ENCODE assay signal across 24 cellular contexts in genomic region chr1:1558591-1558990, GRCh38. TPM values are rescaled to one million over a fixed set of nuclear protein-coding genes. Genes with fewer than 3 reads are reported as not detected.
DNase-seq lines count a peak whose midpoint lies in the region; ATAC-seq and TF ChIP-seq lines count a peak whose summit lies in the region.
"Had no signal": no experiment of that assay in that cellular context is flagged by ENCODE, and none has a peak within 500 bp of the region (broad histone marks: within the 10 kb centered on the region; RNA-seq: fewer than 3 reads in every experiment).

No MANE protein-coding gene starts in this region.

- no peaks in the 10 kb centered on the region for H3K9me3 ChIP-seq in cardiac muscle cell (ENCODE audit: low read depth)
- H3K9me3 ChIP-seq in heart right ventricle: no peaks in the 10 kb centered on the region
- H3K9me3 ChIP-seq in SK-N-MC (ENCODE audit: low read depth, low read length): no peaks in the 10 kb centered on the region
- no peaks in the 10 kb centered on the region for H3K9me3 ChIP-seq in endocrine pancreas (ENCODE audit: control insufficient read depth, low read length)
- no peaks in the 10 kb centered on the region for H3K9me3 ChIP-seq in thyroid gland
- H3K9me3 ChIP-seq: A549, BE2C, SJSA1, transverse colon had no signal

- peaks cover 18% of the 10 kb centered on the region for H3K36me3 ChIP-seq in cardiac muscle cell
- H3K36me3 ChIP-seq in heart right ventricle: peaks cover 0 to 51% (median 27%) of the 10 kb centered on the region in 9 donors
- peaks cover 21% of the 10 kb centered on the region for H3K36me3 ChIP-seq in SK-N-MC (ENCODE audit: insufficient read depth, low read length)
- H3K36me3 ChIP-seq in endocrine pancreas (ENCODE audit: control insufficient read depth, insufficient read depth, low read length): peaks cover 6% of the 10 kb centered on the region
- peaks cover 21 to 25% of the 10 kb centered on the region in 2 donors for H3K36me3 ChIP-seq in thyroid gland

- H3K4me1 ChIP-seq in cardiac muscle cell (ENCODE audit: low read depth): no peaks in the 10 kb centered on the region
- H3K4me1 ChIP-seq in heart right ventricle: peaks cover 0 to 25% (median 7%) of the 10 kb centered on the region in 9 donors
- no peaks in the 10 kb centered on the region for H3K4me1 ChIP-seq in endocrine pancreas (ENCODE audit: control insufficient read depth, insufficient read depth, low read length)
- H3K4me1 ChIP-seq in thyroid gland: peaks cover 38 to 47% of the 10 kb centered on the region in 2 donors
- H3K4me1 ChIP-seq: transverse colon had no signal

- DNase-seq in cardiac muscle cell (ENCODE audit: low read depth in 1 of 2, low spot score in 1 of 2): no peak
- no peak for DNase-seq in heart right ventricle
- no peak for DNase-seq in SK-N-MC (ENCODE audit: low read depth, low spot score)
- DNase-seq in thyroid gland: no peak
- DNase-seq in mucosa of gallbladder (ENCODE audit: low spot score): no peak
- no peak for DNase-seq in mesenteric fat pad (ENCODE audit: low spot score)
- no peak for DNase-seq in NCI-H2171 treated with DMSO at 0.1 percent for 48 hours (lab: John Stamatoyannopoulos, UW)
- DNase-seq: activated CD4-positive, alpha-beta T cell treated with anti-CD3 and anti-CD28 coated beads, Interleukin-2, amount 10 ng/mL, durations not matched to agents 7 days and 5 days; activated effector memory CD4-positive, alpha-beta T cell treated with anti-CD3 and anti-CD28 coated beads, Interleukin-2, amount 50 U/mL, for 16 hours; amygdala; BE2C; Calu3; GOT3; left ventricle myocardium superior; NCI-H1092; NCI-H187 treated with DMSO at 0.1 percent for 48 hours; NCI-H226; NCI-H774; retina; stimulated activated CD4-positive, alpha-beta T cell treated with anti-CD3 and anti-CD28 coated beads, Interleukin-4, amount 100 ng/mL, for 1 hour; transverse colon had no signal

- TF ChIP-seq CTCF in cardiac muscle cell (IDR thresholded peaks at IDR 0.05; ENCODE audit: low read depth, low read length) (no peak), heart right ventricle (IDR thresholded peaks at IDR 0.05) (no peak), thyroid gland (IDR thresholded peaks at IDR 0.05) (no peak)

- intact Hi-C loops in heart right ventricle (cut with DNase I): no loop called here
- intact Hi-C loops in thyroid gland (cut with DNase I): no loop called here

- ATAC-seq in heart right ventricle: no peak
- ATAC-seq: left ventricle myocardium superior had no signal

- H3K27ac ChIP-seq in cardiac muscle cell (peak overlapping the region; percentile 51), heart right ventricle (no peak overlapping the region), SK-N-MC (peak overlapping the region; percentile 7), thyroid gland (peak overlapping the region in 2 of 3 donors; percentile 83 to 86)
- H3K27ac ChIP-seq: A549, SJSA1, transverse colon had no signal

- H3K9ac ChIP-seq in SK-N-MC (ENCODE audit: insufficient read length) (no peak overlapping the region), endocrine pancreas (ENCODE audit: control insufficient read depth, insufficient read depth, low read length) (peak overlapping the region; percentile 44)

- WGBS in heart right ventricle, 2 donors: 57 to 67% methylated on average over 4 of the region's 4 CpGs
- WGBS in thyroid gland, 2 donors: 60 to 69% methylated on average over 4 of the region's 4 CpGs

- no peaks in the 10 kb centered on the region for H3K27me3 ChIP-seq in cardiac muscle cell
- no peaks in the 10 kb centered on the region for H3K27me3 ChIP-seq in heart right ventricle
- H3K27me3 ChIP-seq in endocrine pancreas (ENCODE audit: control insufficient read depth, insufficient read depth, low read length): no peaks in the 10 kb centered on the region
- no peaks in the 10 kb centered on the region for H3K27me3 ChIP-seq in thyroid gland
- H3K27me3 ChIP-seq: BE2C, SJSA1, transverse colon had no signal

- no peak for TF ChIP-seq POLR2A in thyroid gland (IDR thresholded peaks at IDR 0.05)

- H3K4me3 ChIP-seq in cardiac muscle cell: no peak overlapping the region
- H3K4me3 ChIP-seq in heart right ventricle: no peak overlapping the region
- no peak overlapping the region for H3K4me3 ChIP-seq in SK-N-MC
- H3K4me3 ChIP-seq in endocrine pancreas (ENCODE audit: control insufficient read depth, insufficient read depth, low read length): no peak overlapping the region
- no peak overlapping the region for H3K4me3 ChIP-seq in thyroid gland (replicated peaks in 1 of 3)
- H3K4me3 ChIP-seq: A549, SJSA1, transverse colon had no signal

RNA-seq across cellular contexts. Expression of gene SSU72, which starts 16.1 kb away (rescaled TPM):
- total RNA-seq in cardiac muscle cell (97.3 and 131 TPM in 2 replicates), heart right ventricle (100 to 1,000 TPM in 4 of 10 donors, 10 to 100 TPM in 6; 73.8 to 138 (median 77.9) TPM), thyroid gland (100 to 1,000 TPM; 204 to 294 (median 241) TPM), mucosa of gallbladder (117 TPM), mesenteric fat pad (144 TPM)
- polyA plus RNA-seq in cardiac muscle cell (172 and 202 TPM in 2 replicates), heart right ventricle (100 to 1,000 TPM in 1 of 2 donors, 10 to 100 TPM in 1; 96.3 to 122 TPM)

RNA-seq across cellular contexts. Expression of gene TMEM240, which starts 18.2 kb away (rescaled TPM):
- 8.1 and 26.0 TPM in 2 replicates for total RNA-seq in cardiac muscle cell
- 6.2 and 10.4 TPM in 2 replicates for polyA plus RNA-seq in cardiac muscle cell
- total RNA-seq in heart right ventricle: 1 to 10 TPM; 3.2 to 6.2 (median 3.7) TPM
- 10 to 100 TPM in 1 of 2 donors, 1 to 10 TPM in 1; 3.5 to 12.1 TPM for polyA plus RNA-seq in heart right ventricle
- total RNA-seq in thyroid gland: 1 to 10 TPM; 1.2 to 4.5 (median 1.3) TPM
- 4.7 TPM for total RNA-seq in mucosa of gallbladder
- 1.4 TPM for total RNA-seq in mesenteric fat pad

RNA-seq across cellular contexts. Expression of gene FNDC10, which starts 41.3 kb away (rescaled TPM):
- total RNA-seq in cardiac muscle cell (30.9 and 46.5 TPM in 2 replicates), heart right ventricle (1 to 10 TPM in 8 of 10 donors, under 1 TPM in 2; 0.66 to 5.9 (median 2.3) TPM), thyroid gland (1 to 10 TPM; 1.0 to 9.9 (median 5.3) TPM), mucosa of gallbladder (4.6 TPM), mesenteric fat pad (2.9 TPM)
- polyA plus RNA-seq in cardiac muscle cell (34.1 and 62.3 TPM in 2 replicates), heart right ventricle (1 to 10 TPM; 1.1 to 3.8 TPM)

RNA-seq across cellular contexts. Expression of gene ATAD3A, which starts 46.6 kb away (rescaled TPM):
- total RNA-seq in cardiac muscle cell (61.7 and 79.7 TPM in 2 replicates), heart right ventricle (10 to 100 TPM; 13.2 to 27.9 (median 15.6) TPM), thyroid gland (10 to 100 TPM; 21.6 to 34.2 (median 28.5) TPM), mucosa of gallbladder (27.9 TPM), mesenteric fat pad (26.2 TPM)
- polyA plus RNA-seq in cardiac muscle cell (74.8 and 77.9 TPM in 2 replicates), heart right ventricle (10 to 100 TPM; 24.7 to 39.4 TPM)

RNA-seq across cellular contexts. Expression of gene MIB2, which starts 56.7 kb away (rescaled TPM):
- total RNA-seq in cardiac muscle cell (191 and 248 TPM in 2 replicates), heart right ventricle (100 to 1,000 TPM in 1 of 10 donors, 10 to 100 TPM in 9; 53.6 to 110 (median 74.7) TPM), thyroid gland (100 to 1,000 TPM in 1 of 4 donors, 10 to 100 TPM in 3; 54.6 to 110 (median 86.4) TPM), mucosa of gallbladder (135 TPM), mesenteric fat pad (37.9 TPM)
- polyA plus RNA-seq in cardiac muscle cell (160 and 168 TPM in 2 replicates), heart right ventricle (100 to 1,000 TPM in 1 of 2 donors, 10 to 100 TPM in 1; 56.0 to 248 TPM)

Comparison
In these comparisons a context has a peak if more than half of its experiments do, and no peak if none do; other contexts are left out.
1. H3K27ac ChIP-seq: peak in cardiac muscle cell (single experiment), SK-N-MC (single experiment) and thyroid gland (2 of 3); none in heart right ventricle (0 of 10).